In the genomic region with DNA sequence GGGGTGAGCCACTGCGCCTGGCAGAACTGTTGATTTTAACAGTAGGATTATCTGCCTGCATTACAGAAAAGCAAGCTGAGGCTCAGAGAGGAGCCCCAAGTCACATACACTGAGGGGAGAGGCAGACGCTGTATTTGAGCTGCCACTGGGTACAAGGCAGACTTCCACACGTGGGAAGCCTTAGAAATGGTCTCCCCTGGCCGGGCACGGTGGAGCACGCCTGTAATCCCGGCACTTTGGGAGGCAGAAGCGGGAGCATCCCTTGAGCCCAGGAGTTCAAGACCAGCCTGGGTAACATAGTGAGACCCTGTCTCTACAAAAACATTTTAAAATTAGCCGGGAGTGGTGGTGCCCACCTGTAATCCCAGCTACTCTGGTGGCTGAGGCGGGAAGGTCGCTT, we compare ENCODE assay signal across 16 cellular contexts. TPM values are rescaled to one million over a fixed set of nuclear protein-coding genes. Genes with fewer than 3 reads are reported as not detected.
DNase-seq lines count a peak whose midpoint lies in the region; ATAC-seq, FAIRE-seq and TF ChIP-seq lines count a peak whose summit lies in the region.
"Had no signal": no experiment of that assay in that cellular context is flagged by ENCODE, and none has a peak within 500 bp of the region (broad histone marks: within the 10 kb centered on the region; RNA-seq: fewer than 3 reads in every experiment).

No MANE protein-coding gene starts in this region.

- no peak overlapping the region for H2BK12ac ChIP-seq in mesenchymal stem cell (ENCODE audit: low read length in 2 of 2)

- peaks cover 4% of the 10 kb centered on the region for H3F3A ChIP-seq in SK-N-SH (replicated peaks; ENCODE audit: insufficient read depth)

- no peak overlapping the region for H4K91ac ChIP-seq in mesenchymal stem cell (ENCODE audit: low read length)

- peak overlapping the region; percentile 73 for H4K8ac ChIP-seq in mesenchymal stem cell (ENCODE audit: low read length)

- TF ChIP-seq CTCF in SK-N-SH (IDR thresholded peaks at IDR 0.05) = no peak

- H2BK5ac ChIP-seq in mesenchymal stem cell (ENCODE audit: low read depth, low read length, poor library complexity, severe bottlenecking) = no peak overlapping the region

- H3K9me3 ChIP-seq in SK-N-SH (no peaks in the 10 kb centered on the region), mesenchymal stem cell (ENCODE audit: control insufficient read depth, low read length) (peaks cover 4% of the 10 kb centered on the region)
- no peaks in the 10 kb centered on the region for H3K9me3 ChIP-seq in CD4-positive, CD25-positive, alpha-beta regulatory T cell (ENCODE audit: control insufficient read depth in 2 of 2, low read length in 2 of 2)
- H3K9me3 ChIP-seq: lower lobe of right lung, MG63 had no signal

- H3K4ac ChIP-seq in mesenchymal stem cell (ENCODE audit: low read depth in 1 of 2, low read length in 2 of 2) = no peak overlapping the region

- peaks cover 0 to 3% (median 0%) of the 10 kb centered on the region in 7 donors for H3K9me3 Mint-ChIP-seq in CD4-positive, CD25-positive, alpha-beta regulatory T cell
- H3K9me3 Mint-ChIP-seq in activated CD4-positive, alpha-beta memory T cell treated with anti-CD3 and anti-CD28 coated beads, Interleukin-2, amount 10 ng/mL, durations not matched to agents 7 days and 5 days = peaks cover 3% of the 10 kb centered on the region
- H3K9me3 Mint-ChIP-seq: dendritic cell treated with granulocyte-macrophage colony-stimulating factor and Interleukin-4, amounts not matched to agents 40 ng/mL and 50 ng/mL, for 4 days had no signal

- no peak overlapping the region for H2BK120ac ChIP-seq in mesenchymal stem cell (ENCODE audit: low read depth, low read length)

- CTCF ChIA-PET in SK-N-SH (lab: Yijun Ruan, JAX) = interaction anchor here (0.8 to 9.2 kb wide), 4 partner anchors 11 to 109 kb away, joined by 3 to 67 read pairs (median 16); no protein-coding TSS in a partner anchor
- CTCF ChIA-PET in activated CD4-positive, alpha-beta memory T cell treated with anti-CD3 and anti-CD28 coated beads, Interleukin-2, amount 10 ng/mL, durations not matched to agents 7 days and 5 days (lab: Charles Lee) = interaction anchor here (1.0 to 1.1 kb wide), 2 partner anchors 18 to 20 kb away, joined by 3 read pairs; no protein-coding TSS in a partner anchor

- TF ChIP-seq EP300 in SK-N-SH (IDR thresholded peaks at IDR 0.05; ENCODE audit: borderline replicate concordance in 1 of 2, low read depth in 1 of 2, low read length in 1 of 2) = no peak

- H3K9ac ChIP-seq in SK-N-SH = no peak overlapping the region
- no peak overlapping the region for H3K9ac ChIP-seq in mesenchymal stem cell (ENCODE audit: low read length)

- H2BK15ac ChIP-seq in mesenchymal stem cell (ENCODE audit: low read depth, poor library complexity, severe bottlenecking) = no peak overlapping the region

- H3K9me2 ChIP-seq in SK-N-SH = no peaks in the 10 kb centered on the region

- no peaks in the 10 kb centered on the region for H3K36me3 Mint-ChIP-seq in CD4-positive, CD25-positive, alpha-beta regulatory T cell
- H3K36me3 Mint-ChIP-seq in activated CD4-positive, alpha-beta memory T cell treated with anti-CD3 and anti-CD28 coated beads, Interleukin-2, amount 10 ng/mL, durations not matched to agents 7 days and 5 days (ENCODE audit: low read depth) = no peaks in the 10 kb centered on the region

- H3K79me2 ChIP-seq in SK-N-SH (ENCODE audit: insufficient read depth) = no peaks in the 10 kb centered on the region

- DNase-seq in SK-N-SH (no peak), mesenchymal stem cell (no peak), ACHN (no peak), GM12892 (ENCODE audit: insufficient read length) (no peak)
- no peak for DNase-seq in CD4-positive, CD25-positive, alpha-beta regulatory T cell
- no peak for DNase-seq in activated CD4-positive, alpha-beta memory T cell treated with anti-CD3 and anti-CD28 coated beads, Interleukin-2, amount 10 ng/mL, durations not matched to agents 7 days and 5 days
- DNase-seq: 8988T; lower lobe of right lung; MG63; stimulated activated naive CD8-positive, alpha-beta T cell treated with anti-CD3 and anti-CD28 coated beads, Interleukin-15, Interleukin-2, amounts not matched to agents 100 U/mL and 50 U/mL, for 24 hours had no signal

- TF ChIP-seq RAD21 in SK-N-SH (IDR thresholded peaks at IDR 0.05; ENCODE audit: low read length) = no peak

- H3K4me3 Mint-ChIP-seq in CD4-positive, CD25-positive, alpha-beta regulatory T cell = peak overlapping the region; percentile 68 to 84 (median 75)
- H3K4me3 Mint-ChIP-seq in activated CD4-positive, alpha-beta memory T cell treated with anti-CD3 and anti-CD28 coated beads, Interleukin-2, amount 10 ng/mL, durations not matched to agents 7 days and 5 days = peak overlapping the region; percentile 41

- no peak overlapping the region for H3K18ac ChIP-seq in mesenchymal stem cell (ENCODE audit: low read depth in 1 of 2, low read length in 2 of 2)

- POLR2A ChIA-PET in SK-N-SH (lab: Yijun Ruan, JAX) = no interaction called here
- POLR2A ChIA-PET in activated CD4-positive, alpha-beta memory T cell treated with anti-CD3 and anti-CD28 coated beads, Interleukin-2, amount 10 ng/mL, durations not matched to agents 7 days and 5 days (lab: Charles Lee) = no interaction called here

- peaks cover 0 to 8% (median 1%) of the 10 kb centered on the region in 4 donors for H3K4me1 Mint-ChIP-seq in CD4-positive, CD25-positive, alpha-beta regulatory T cell
- peaks cover 8% of the 10 kb centered on the region for H3K4me1 Mint-ChIP-seq in activated CD4-positive, alpha-beta memory T cell treated with anti-CD3 and anti-CD28 coated beads, Interleukin-2, amount 10 ng/mL, durations not matched to agents 7 days and 5 days

- no peak overlapping the region for H3K14ac ChIP-seq in mesenchymal stem cell (ENCODE audit: low read length in 2 of 2)

- no peaks in the 10 kb centered on the region for H3K36me3 ChIP-seq in SK-N-SH (replicated peaks in 1 of 2; ENCODE audit: control insufficient read depth in 1 of 2, insufficient read depth in 2 of 2, low read length in 1 of 2)
- no peaks in the 10 kb centered on the region for H3K36me3 ChIP-seq in CD4-positive, CD25-positive, alpha-beta regulatory T cell (ENCODE audit: control insufficient read depth, insufficient read depth, low read length)
- peaks cover 0 to 3% of the 10 kb centered on the region in 2 experiments for H3K36me3 ChIP-seq in mesenchymal stem cell (ENCODE audit: control insufficient read depth in 1 of 2, insufficient read depth in 2 of 2, low read depth in 1 of 2, low read length in 2 of 2)
- H3K36me3 ChIP-seq: lower lobe of right lung, MG63 had no signal

- WGBS in SK-N-SH (ENCODE audit: low lambda C conversion rate) = 76% methylated on average over 11 of the region's 11 CpGs
- 97% methylated on average over 11 of the region's 11 CpGs for WGBS in mesenchymal stem cell

- H3K27me3 ChIP-seq in SK-N-SH (ENCODE audit: insufficient read depth) (no peaks in the 10 kb centered on the region), mesenchymal stem cell (ENCODE audit: control insufficient read depth in 1 of 2, insufficient read depth in 1 of 2, low read length in 2 of 2) (peaks cover 0 to 53% of the 10 kb centered on the region in 2 experiments)
- H3K27me3 ChIP-seq in CD4-positive, CD25-positive, alpha-beta regulatory T cell (ENCODE audit: control insufficient read depth, insufficient read depth, low read length) = no peaks in the 10 kb centered on the region
- H3K27me3 ChIP-seq: MG63 had no signal

- in situ Hi-C loops in ACHN (cut with HindIII; ENCODE audit: low pct_ligation_motif_present, low pct_unique_long_range_greater_than_20kb, low sequenced_read_pairs) = no loop called here

- H3K27ac Mint-ChIP-seq in CD4-positive, CD25-positive, alpha-beta regulatory T cell = no peak overlapping the region
- H3K27ac Mint-ChIP-seq in activated CD4-positive, alpha-beta memory T cell treated with anti-CD3 and anti-CD28 coated beads, Interleukin-2, amount 10 ng/mL, durations not matched to agents 7 days and 5 days = no peak overlapping the region

- no peak for TF ChIP-seq POLR2A in GM12892 (IDR thresholded peaks at IDR 0.05; ENCODE audit: low read depth, low read length)

- FAIRE-seq in GM12892 (lab: Jason Lieb, UNC) = no peak
- FAIRE-seq: urothelium cell line had no signal

- H3K27me3 Mint-ChIP-seq in CD4-positive, CD25-positive, alpha-beta regulatory T cell = peaks cover 12% of the 10 kb centered on the region
- H3K27me3 Mint-ChIP-seq in activated CD4-positive, alpha-beta memory T cell treated with anti-CD3 and anti-CD28 coated beads, Interleukin-2, amount 10 ng/mL, durations not matched to agents 7 days and 5 days = peaks cover 6% of the 10 kb centered on the region

- no peak overlapping the region for H2AK5ac ChIP-seq in mesenchymal stem cell (ENCODE audit: low read length, severe bottlenecking)

- H3K4me2 ChIP-seq in SK-N-SH (no peak overlapping the region), mesenchymal stem cell (ENCODE audit: low read length, poor library complexity, severe bottlenecking) (no peak overlapping the region)

- H4K20me1 ChIP-seq in SK-N-SH (ENCODE audit: insufficient read depth) = no peaks in the 10 kb centered on the region

- H2AFZ ChIP-seq in SK-N-SH (ENCODE audit: low read depth) = peak overlapping the region; percentile 95; the same call in 1 of the 2 replicates
- H2AFZ ChIP-seq in mesenchymal stem cell (ENCODE audit: low read depth, low read length) = no peak overlapping the region

- H3K4me3 ChIP-seq in SK-N-SH (ENCODE audit: low read depth in 2 of 2, low read length in 1 of 2) = no peak overlapping the region
- no peak overlapping the region for H3K4me3 ChIP-seq in CD4-positive, CD25-positive, alpha-beta regulatory T cell (ENCODE audit: low read depth, low read length)
- H3K4me3 ChIP-seq in mesenchymal stem cell (ENCODE audit: insufficient read depth in 1 of 2, low read depth in 1 of 2, low read length in 2 of 2) = no peak overlapping the region

- H3K79me1 ChIP-seq in mesenchymal stem cell (replicated peaks; ENCODE audit: low read length, poor library complexity, severe bottlenecking) = no peaks in the 10 kb centered on the region

- H3K23ac ChIP-seq in mesenchymal stem cell (ENCODE audit: low read length in 2 of 2) = no peak overlapping the region

- H3K27ac ChIP-seq in SK-N-SH (ENCODE audit: low read depth in 2 of 2, low read length in 1 of 2) (no peak overlapping the region), mesenchymal stem cell (ENCODE audit: low read length, poor library complexity, severe bottlenecking) (no peak overlapping the region)
- H3K27ac ChIP-seq in CD4-positive, CD25-positive, alpha-beta regulatory T cell (ENCODE audit: insufficient read depth, low read length, poor library complexity, severe bottlenecking) = no peak overlapping the region
- H3K27ac ChIP-seq: lower lobe of right lung, RWPE1 had no signal

- peaks cover 0 to 23% of the 10 kb centered on the region in 2 experiments; a peak in 2 of 4 replicates for H3K4me1 ChIP-seq in SK-N-SH (ENCODE audit: control insufficient read depth in 1 of 2, insufficient read depth in 2 of 2, low read depth in 1 of 2, low read length in 1 of 2)
- H3K4me1 ChIP-seq in CD4-positive, CD25-positive, alpha-beta regulatory T cell (ENCODE audit: control insufficient read depth, insufficient read depth, low read length, poor library complexity, severe bottlenecking) = peaks cover 3% of the 10 kb centered on the region
- peaks cover 26% of the 10 kb centered on the region for H3K4me1 ChIP-seq in mesenchymal stem cell (ENCODE audit: control insufficient read depth, insufficient read depth, low read depth, low read length)

- ATAC-seq in SK-N-SH treated with all-trans-retinoic acid at 6 μM for 48 hours (no peak), HG03442 (IDR thresholded peaks at IDR 0.05; ENCODE audit: unreplicated experiment) (no peak)
- no peak for ATAC-seq in CD4-positive, CD25-positive, alpha-beta regulatory T cell (ENCODE audit: low read depth in 2 of 2)

RNA-seq across cellular contexts. Expression of a gene that starts 0.9 kb away (rescaled TPM):
- polyA plus RNA-seq in SK-N-SH (2012; rRNA removed) = 1.4 and 1.8 TPM in 2 replicates
- 0.59 and 1.4 TPM in 2 replicates for polyA plus RNA-seq in SK-N-SH (2012; cell fraction: cytosol; rRNA removed)
- 0.67 and 0.89 TPM in 2 replicates for polyA plus RNA-seq in SK-N-SH (2012; cell fraction: nucleus; rRNA removed)
- total RNA-seq in CD4-positive, CD25-positive, alpha-beta regulatory T cell = not detected
- polyA plus RNA-seq in CD4-positive, CD25-positive, alpha-beta regulatory T cell = under 1 TPM in 2 of 4 donors, not detected in 2; 0.13 to 0.15 TPM
- total RNA-seq in activated CD4-positive, alpha-beta memory T cell treated with anti-CD3 and anti-CD28 coated beads, Interleukin-2, amount 10 ng/mL, durations not matched to agents 7 days and 5 days = not detected
- 0.87 TPM for polyA plus RNA-seq in mesenchymal stem cell (2013, experiment 1 of 2)
- polyA plus RNA-seq in mesenchymal stem cell (2013, experiment 2 of 2) = 0.68 TPM
- polyA plus RNA-seq in GM12892 (2012; ENCODE audit: missing spikeins) = not detected
- total RNA-seq: T-helper 1 cell treated with Interleukin-12 subunit alpha and Interleukin-12 subunit beta and Interleukin-4 antibody, amounts not matched to agents 30 ng/mL and 1 ng/mL, for 36 hours had no signal
